In the genomic region with DNA sequence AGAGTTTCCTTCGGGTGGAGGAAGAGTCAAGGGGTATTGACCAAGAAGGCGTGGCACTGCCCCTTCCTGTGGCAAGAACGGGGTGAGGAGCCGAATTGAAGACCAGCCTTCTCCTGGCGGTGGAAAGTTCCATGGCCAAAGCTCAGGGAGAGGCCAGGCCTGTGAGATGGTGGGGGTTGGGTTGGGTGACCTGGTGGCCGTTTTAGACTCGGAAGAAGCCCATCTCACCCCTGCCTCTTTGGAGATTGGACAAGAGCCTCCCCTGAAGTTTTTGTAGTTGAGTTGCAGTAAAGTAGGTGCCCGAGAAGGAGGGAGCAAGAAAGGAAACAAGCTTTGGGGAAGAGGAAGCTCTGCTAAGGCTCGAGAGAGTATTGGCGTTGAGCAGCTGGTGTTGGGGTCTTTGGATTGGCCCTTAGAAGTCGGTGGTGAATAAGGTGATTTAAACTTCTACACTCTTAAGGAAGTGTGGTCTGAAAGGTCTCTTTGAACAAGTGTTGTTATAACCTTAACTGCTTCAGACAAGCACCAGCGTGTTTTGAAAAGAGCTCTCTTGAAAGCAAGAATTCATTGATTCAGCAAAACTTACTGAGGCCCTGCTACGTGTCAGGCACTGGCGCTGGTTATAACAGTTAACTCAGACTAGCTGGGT, we compare ENCODE assay signal across 8 cellular contexts. TPM values are rescaled to one million over a fixed set of nuclear protein-coding genes. Genes with fewer than 3 reads are reported as not detected.
DNase-seq lines count a peak whose midpoint lies in the region; ATAC-seq and TF ChIP-seq lines count a peak whose summit lies in the region.

No MANE protein-coding gene starts in this region.

- no peak for ATAC-seq in HG03378 (IDR thresholded peaks at IDR 0.05; ENCODE audit: unreplicated experiment)

- DNase-seq in CD8-positive, alpha-beta memory T cell: peak in 1 of 5 donors; percentile 57
- DNase-seq in NCI-H146 treated with DMSO at 0.1 percent for 48 hours (lab: John Stamatoyannopoulos, UW; ENCODE audit: unreplicated experiment) (peak; percentile 18), chondrocyte (ENCODE audit: low spot score) (no peak), NCI-H526 treated with DMSO at 0.1 percent for 48 hours (lab: John Stamatoyannopoulos, UW) (no peak), AG20443 (ENCODE audit: low spot score) (no peak), mesenteric fat pad (ENCODE audit: low spot score) (no peak)

- H3K9me3 ChIP-seq in CD8-positive, alpha-beta memory T cell (ENCODE audit: low read length): no peaks in the 10 kb centered on the region
- H3K9me3 ChIP-seq in mesodermal cell (ENCODE audit: control insufficient read depth, low read length): no peaks in the 10 kb centered on the region

- H3K4me3 Mint-ChIP-seq in CD8-positive, alpha-beta memory T cell: peak overlapping the region; percentile 64 to 91 (median 82)
- H3K4me3 Mint-ChIP-seq in chondrocyte (ENCODE audit: unreplicated experiment): peak overlapping the region; percentile 41

- H3K27me3 Mint-ChIP-seq in CD8-positive, alpha-beta memory T cell: peaks cover 4 to 11% of the 10 kb centered on the region in 2 donors
- H3K27me3 Mint-ChIP-seq in chondrocyte (ENCODE audit: low read depth): no peaks in the 10 kb centered on the region

- H3K9me3 Mint-ChIP-seq in CD8-positive, alpha-beta memory T cell: peaks cover 0 to 2% (median 0%) of the 10 kb centered on the region in 5 donors
- no peaks in the 10 kb centered on the region for H3K9me3 Mint-ChIP-seq in chondrocyte (ENCODE audit: low read depth)

- H3K27ac Mint-ChIP-seq in CD8-positive, alpha-beta memory T cell: peak overlapping the region in 5 of 8 donors; percentile 70 to 85 (median 77)
- H3K27ac Mint-ChIP-seq in chondrocyte (ENCODE audit: unreplicated experiment): peak overlapping the region; percentile 60

- TF ChIP-seq CTCF in chondrocyte (IDR thresholded peaks at IDR 0.05): no peak

- 48 to 54% methylated on average over 12 to 13 of the region's 14 CpGs for WGBS in mesodermal cell (ENCODE audit: insufficient coverage in 2 of 2), 2 experiments

- H3K36me3 Mint-ChIP-seq in CD8-positive, alpha-beta memory T cell: no peaks in the 10 kb centered on the region
- no peaks in the 10 kb centered on the region for H3K36me3 Mint-ChIP-seq in chondrocyte (ENCODE audit: low read depth)

- H3K4me1 ChIP-seq in CD8-positive, alpha-beta memory T cell (ENCODE audit: insufficient read depth, low read length): peaks cover 17% of the 10 kb centered on the region
- peaks cover 28% of the 10 kb centered on the region for H3K4me1 ChIP-seq in mesodermal cell (ENCODE audit: control insufficient read depth, insufficient read depth, low read length, poor library complexity, severe bottlenecking)

- H3K36me3 ChIP-seq in CD8-positive, alpha-beta memory T cell (ENCODE audit: insufficient read depth, low read length): no peaks in the 10 kb centered on the region
- no peaks in the 10 kb centered on the region for H3K36me3 ChIP-seq in mesodermal cell (ENCODE audit: control insufficient read depth, insufficient read depth, low read length)

- H3K4me1 Mint-ChIP-seq in CD8-positive, alpha-beta memory T cell: peaks cover 18 to 27% (median 19%) of the 10 kb centered on the region in 3 donors
- peaks cover 48% of the 10 kb centered on the region for H3K4me1 Mint-ChIP-seq in chondrocyte (ENCODE audit: low read depth)

- no peaks in the 10 kb centered on the region for H3K27me3 ChIP-seq in CD8-positive, alpha-beta memory T cell (ENCODE audit: insufficient read depth, low read length, poor library complexity, severe bottlenecking)

- POLR2A ChIA-PET in CD8-positive, alpha-beta memory T cell (lab: Charles Lee): no interaction called here

- H3K4me3 ChIP-seq in CD8-positive, alpha-beta memory T cell (ENCODE audit: low read length): peak overlapping the region; percentile 48
- peak overlapping the region; percentile 52 for H3K4me3 ChIP-seq in mesodermal cell (ENCODE audit: extremely low read depth, insufficient read depth, low read length, poor library complexity, severe bottlenecking)

- H3K27ac ChIP-seq in CD8-positive, alpha-beta memory T cell (ENCODE audit: low read depth, low read length): no peak overlapping the region
- H3K27ac ChIP-seq in mesodermal cell (ENCODE audit: low read depth, low read length, severe bottlenecking): no peak overlapping the region

- CTCF ChIA-PET in CD8-positive, alpha-beta memory T cell (lab: Charles Lee): interaction anchor here (0.7 to 1.2 kb wide), 2 partner anchors 50 to 109 kb away, joined by 4 read pairs; a partner anchor contains a TSS

RNA-seq across cellular contexts. Expression of a gene that starts 1.0 kb away (rescaled TPM):
- 10 to 100 TPM; 27.9 to 29.4 TPM for total RNA-seq in CD8-positive, alpha-beta memory T cell
- 49.5 TPM for polyA plus RNA-seq in CD8-positive, alpha-beta memory T cell
- total RNA-seq in chondrocyte (21.3 to 28.0 TPM (median 26.4 TPM) in 3 replicates), mesenteric fat pad (13.8 TPM)
- 61.6 TPM for polyA plus RNA-seq in mesodermal cell (2013, experiment 1 of 2)
- 52.0 TPM for polyA plus RNA-seq in mesodermal cell (2013, experiment 2 of 2)

RNA-seq across cellular contexts. Expression of a gene that starts 9.2 kb away (rescaled TPM):
- 1 to 10 TPM in 1 of 2 experiments, under 1 TPM in 1; 0.47 to 1.0 TPM for total RNA-seq in CD8-positive, alpha-beta memory T cell
- polyA plus RNA-seq in CD8-positive, alpha-beta memory T cell: not detected
- 132 to 297 TPM (median 295 TPM) in 3 replicates for total RNA-seq in chondrocyte
- polyA plus RNA-seq in mesodermal cell (2013, experiment 1 of 2): 17.3 TPM
- polyA plus RNA-seq in mesodermal cell (2013, experiment 2 of 2): 16.8 TPM
- total RNA-seq in mesenteric fat pad: 193 TPM

RNA-seq across cellular contexts. Expression of a gene that starts 38.7 kb away (rescaled TPM):
- not detected for total RNA-seq in CD8-positive, alpha-beta memory T cell
- 0.90 TPM for polyA plus RNA-seq in CD8-positive, alpha-beta memory T cell
- 2.0 to 5.2 TPM (median 2.0 TPM) in 3 replicates for total RNA-seq in chondrocyte
- polyA plus RNA-seq in mesodermal cell (2013, experiment 1 of 2): not detected
- not detected for polyA plus RNA-seq in mesodermal cell (2013, experiment 2 of 2)
- total RNA-seq in mesenteric fat pad: 2.2 TPM

RNA-seq across cellular contexts. Expression of a gene that starts 41.3 kb away (rescaled TPM):
- total RNA-seq in CD8-positive, alpha-beta memory T cell: 1 to 10 TPM in 1 of 2 experiments, under 1 TPM in 1; 0.78 to 1.1 TPM
- not detected for polyA plus RNA-seq in CD8-positive, alpha-beta memory T cell
- total RNA-seq in chondrocyte (2.1 to 4.8 TPM (median 2.4 TPM) in 3 replicates), mesenteric fat pad (not detected)
- 4.5 TPM for polyA plus RNA-seq in mesodermal cell (2013, experiment 1 of 2)
- 2.6 TPM for polyA plus RNA-seq in mesodermal cell (2013, experiment 2 of 2)

RNA-seq across cellular contexts. Expression of a gene that starts 50.4 kb away (rescaled TPM):
- total RNA-seq in CD8-positive, alpha-beta memory T cell: 10 to 100 TPM; 57.9 to 60.3 TPM
- 45.4 TPM for polyA plus RNA-seq in CD8-positive, alpha-beta memory T cell
- total RNA-seq in chondrocyte: 93.3 to 101 TPM (median 97.8 TPM) in 3 replicates
- polyA plus RNA-seq in mesodermal cell (2013, experiment 1 of 2): 106 TPM
- 89.0 TPM for polyA plus RNA-seq in mesodermal cell (2013, experiment 2 of 2)
- total RNA-seq in mesenteric fat pad: 36.5 TPM

Comparison
In these comparisons a context has a peak if more than half of its experiments do, and no peak if none do; other contexts are left out.
1. RNA of a gene that starts 9.2 kb away (total RNA-seq): 132 to 297 TPM in chondrocyte and 193 TPM in mesenteric fat pad (single experiment); 0.47 to 1.0 TPM in CD8-positive, alpha-beta memory T cell; every median in the first group is over 10 times any median in the second.